Comparison of ENCODE assay signal across 8 cellular contexts in the genomic region with DNA sequence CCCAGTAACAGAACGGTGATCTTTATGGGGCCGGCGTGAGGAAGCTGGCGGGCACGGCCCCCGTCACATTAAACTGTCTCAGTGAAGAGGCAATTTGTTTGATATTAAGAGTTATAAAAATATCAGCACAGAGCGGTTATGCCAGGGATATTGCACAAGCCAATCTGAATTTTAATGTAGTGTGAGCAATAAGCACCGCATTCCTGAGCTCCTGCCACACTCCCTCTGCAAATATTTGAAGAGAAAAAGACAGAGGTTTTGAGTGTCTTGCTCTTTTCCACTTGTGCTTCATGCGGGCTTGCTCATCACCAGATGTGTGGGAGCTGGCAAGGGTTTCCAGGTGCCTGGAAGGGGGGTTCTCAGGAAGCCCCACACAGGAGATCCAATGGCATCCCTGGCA. TPM values are rescaled to one million over a fixed set of nuclear protein-coding genes. Genes with fewer than 3 reads are reported as not detected.
DNase-seq lines count a peak whose midpoint lies in the region; ATAC-seq and TF ChIP-seq lines count a peak whose summit lies in the region.
"Not testable (repeated sequence)": the region's sequence is repeated elsewhere in the genome, so short reads cannot be mapped to it uniquely, and the experiment has no call there.

No MANE protein-coding gene starts in this region.

- H3K27ac ChIP-seq in PC-9 (peak overlapping the region; percentile 23; the same call in 1 of the 2 replicates), hepatocyte (peak overlapping the region; percentile 69)
- H3K27ac ChIP-seq in upper lobe of right lung, result not testable (repeated sequence)

- H3K36me3 ChIP-seq in PC-9 (ENCODE audit: low read depth); hepatocyte (replicated peaks; ENCODE audit: insufficient read depth, low read depth); upper lobe of right lung: not testable (repeated sequence)

- H3K9me3 ChIP-seq in PC-9 (ENCODE audit: insufficient read depth, low read depth); hepatocyte (ENCODE audit: low read depth); upper lobe of right lung: not testable (repeated sequence)

- in situ Hi-C loops in astrocyte of the cerebellum (cut with HindIII; ENCODE audit: low sequenced_read_pairs), result not testable (repeated sequence)

- 78% methylated on average over 9 of the region's 9 CpGs for WGBS in hepatocyte (ENCODE audit: low lambda C conversion rate, missing lambda C conversion rate)

- not testable (repeated sequence) for H3K27me3 ChIP-seq in PC-9 (ENCODE audit: insufficient read depth, low read depth); hepatocyte; upper lobe of right lung

- not testable (repeated sequence) for BruUV-seq in PC-9 (replicated peaks; lab: Mats Ljungman, UMichigan)

- peak; percentile 66 for ATAC-seq in esophagus mucosa
- ATAC-seq in omental fat pad (ENCODE audit: low FRiP score), result peak; percentile 53
- peak; percentile 62 for ATAC-seq in upper lobe of right lung

- H3K79me2 ChIP-seq in PC-9 (ENCODE audit: low read depth); hepatocyte: not testable (repeated sequence)

- DNase-seq in AG08396 (ENCODE audit: low spot score) (peak; percentile 38), GM04504 (ENCODE audit: low read depth) (peak; percentile 57), PC-9 (peak in 1 of 2 experiments; percentile 64), astrocyte of the cerebellum (ENCODE audit: low read depth) (peak; percentile 24)
- DNase-seq in hepatocyte (ENCODE audit: low spot score); omental fat pad (ENCODE audit: low spot score); upper lobe of right lung: not testable (repeated sequence)

- intact Hi-C loops in PC-9 (cut with micrococcal nuclease; ENCODE audit: unreplicated experiment); upper lobe of right lung (cut with DNase I): not testable (repeated sequence)

- H3K9me2 ChIP-seq in PC-9 (ENCODE audit: insufficient read depth); hepatocyte (replicated peaks; ENCODE audit: insufficient read depth): not testable (repeated sequence)

- CTCF ChIA-PET in PC-9 (lab: Charles Lee), result not testable (repeated sequence)

- H3K4me1 ChIP-seq in PC-9 (replicated peaks; ENCODE audit: insufficient read depth), result peaks cover 45% of the 10 kb centered on the region
- not testable (repeated sequence) for H3K4me1 ChIP-seq in hepatocyte (ENCODE audit: insufficient read depth); upper lobe of right lung

- not testable (repeated sequence) for TF ChIP-seq CTCF in PC-9 (conservative IDR thresholded peaks at IDR 0.05); astrocyte of the cerebellum (IDR thresholded peaks at IDR 0.05; ENCODE audit: low read depth, low read length, missing control alignments); hepatocyte (IDR thresholded peaks at IDR 0.05; ENCODE audit: poor library complexity); omental fat pad (IDR thresholded peaks at IDR 0.05); upper lobe of right lung (IDR thresholded peaks at IDR 0.05)

- not testable (repeated sequence) for H2AFZ ChIP-seq in PC-9, hepatocyte

- peaks cover 28% of the 10 kb centered on the region for H3F3A ChIP-seq in PC-9 (ENCODE audit: insufficient read depth, low read depth)

- POLR2A ChIA-PET in PC-9 (lab: Charles Lee; ENCODE audit: unreplicated experiment), result not testable (repeated sequence)

- not testable (repeated sequence) for H4K20me1 ChIP-seq in PC-9 (ENCODE audit: insufficient read depth); hepatocyte (ENCODE audit: insufficient read depth, poor library complexity, severe bottlenecking)

- not testable (repeated sequence) for H3K4me3 ChIP-seq in PC-9; astrocyte of the cerebellum (ENCODE audit: low read depth, low read length); hepatocyte; upper lobe of right lung

- peak overlapping the region; percentile 52; the same call in 1 of the 2 replicates for H3K4me2 ChIP-seq in PC-9
- H3K4me2 ChIP-seq in hepatocyte, result not testable (repeated sequence)

RNA-seq across cellular contexts. Expression of a gene that starts 50.3 kb away (rescaled TPM):
- total RNA-seq in PC-9 (2021), result 5.8 and 6.4 TPM in 2 replicates
- 6.1 TPM for total RNA-seq in esophagus mucosa
- total RNA-seq in hepatocyte, result 0.20 TPM in 1 of 2 replicates, not detected in the other
- polyA plus RNA-seq in hepatocyte, result 0.05 and 0.16 TPM in 2 replicates
- total RNA-seq in omental fat pad, result 1 to 10 TPM; 2.8 to 9.4 (median 5.8) TPM
- total RNA-seq in upper lobe of right lung, result 1.6 TPM
